ENCODE assay signal across 10 cellular contexts in genomic region chr4:17780461-17781071, GRCh38. TPM values are rescaled to one million over a fixed set of nuclear protein-coding genes. Genes with fewer than 3 reads are reported as not detected.
A peak's percentile ranks its signal among the peaks of the same experiment; 100 is the strongest.
DNase-seq lines count a peak whose midpoint lies in the region; TF ChIP-seq lines count a peak whose summit lies in the region.
"Had no signal": no experiment of that assay in that cellular context is flagged by ENCODE, and none has a peak within 500 bp of the region (broad histone marks: within the 10 kb centered on the region; RNA-seq: fewer than 3 reads in every experiment).

No MANE protein-coding gene starts in this region.

- DNase-seq in DMS 273 (lab: John Stamatoyannopoulos, UW; ENCODE audit: unreplicated experiment) (peak; percentile 76), DMS 273 treated with DMSO at 0.1 percent for 48 hours (lab: John Stamatoyannopoulos, UW) (no peak), smooth muscle cell (lab: John Stamatoyannopoulos, UW; ENCODE audit: unreplicated experiment) (no peak), NK-92 (lab: John Stamatoyannopoulos, UW; ENCODE audit: unreplicated experiment) (no peak), NOMO-1 treated with DMSO at 0.1 percent for 48 hours (lab: John Stamatoyannopoulos, UW; ENCODE audit: unreplicated experiment) (no peak), ovary (no peak)
- DNase-seq: Karpas-422 had no signal

- peaks cover 13% of the 10 kb centered on the region for H3K4me1 ChIP-seq in smooth muscle cell (ENCODE audit: low read depth)
- peaks cover 7% of the 10 kb centered on the region for H3K4me1 ChIP-seq in ovary (ENCODE audit: insufficient read depth)

- peaks cover 69% of the 10 kb centered on the region for H3K27me3 ChIP-seq in smooth muscle cell (ENCODE audit: low read depth)
- H3K27me3 ChIP-seq in ovary = no peaks in the 10 kb centered on the region

- H4K20me1 ChIP-seq in smooth muscle cell (ENCODE audit: low read depth) = no peaks in the 10 kb centered on the region

- peak overlapping the region; percentile 44; the same call in 1 of the 2 replicates for H3K27ac ChIP-seq in VCaP
- H3K27ac ChIP-seq in smooth muscle cell (ENCODE audit: low read depth) = no peak overlapping the region
- no peak overlapping the region for H3K27ac ChIP-seq in ovary
- H3K27ac ChIP-seq: 22Rv1 had no signal

- 52% methylated on average over 11 of the region's 11 CpGs for WGBS in smooth muscle cell (ENCODE audit: low lambda C conversion rate)
- WGBS in ovary, 3 donors = 14 to 23% (median 17%) methylated on average over 11 of the region's 11 CpGs

- no peaks in the 10 kb centered on the region for H3K36me3 ChIP-seq in smooth muscle cell (ENCODE audit: low read depth)
- no peaks in the 10 kb centered on the region for H3K36me3 ChIP-seq in ovary

- H3K4me3 ChIP-seq in iPS-18c (ENCODE audit: insufficient read depth, low read depth, low read length) (peak overlapping the region; percentile 50; the same call in 1 of the 2 replicates), smooth muscle cell (peak overlapping the region; percentile 49), ovary (no peak overlapping the region)

- H3K9me3 ChIP-seq in iPS-18c (ENCODE audit: control insufficient read depth, insufficient read depth, low read length) = peaks cover 2% of the 10 kb centered on the region
- no peaks in the 10 kb centered on the region for H3K9me3 ChIP-seq in smooth muscle cell (replicated peaks; ENCODE audit: low read depth)
- no peaks in the 10 kb centered on the region for H3K9me3 ChIP-seq in ovary

- no peak overlapping the region for H3K9ac ChIP-seq in smooth muscle cell (ENCODE audit: low read depth)

- no peak for TF ChIP-seq EP300 in ovary (IDR thresholded peaks at IDR 0.05)

- intact Hi-C loops in ovary (cut with DNase I) = no loop called here

- TF ChIP-seq POLR2A in ovary (IDR thresholded peaks at IDR 0.05) = no peak

- H3K4me2 ChIP-seq in smooth muscle cell = peak overlapping the region; percentile 91

- H3F3A ChIP-seq in smooth muscle cell (ENCODE audit: low read depth) = no peaks in the 10 kb centered on the region

- no peaks in the 10 kb centered on the region for H3K79me2 ChIP-seq in smooth muscle cell (ENCODE audit: low read depth)

- TF ChIP-seq CTCF in VCaP (conservative IDR thresholded peaks at IDR 0.05) (no peak), smooth muscle cell (IDR thresholded peaks at IDR 0.05; ENCODE audit: borderline replicate concordance, insufficient read depth, poor library complexity, severe bottlenecking) (no peak), ovary (IDR thresholded peaks at IDR 0.05) (no peak)

- H2AFZ ChIP-seq in smooth muscle cell (ENCODE audit: low read depth) = no peak overlapping the region

RNA-seq across cellular contexts. Expression of gene FAM184B, which starts 0.9 kb away (rescaled TPM):
- total RNA-seq in smooth muscle cell (not detected in 2 replicates), ovary (under 1 TPM in 2 of 7 donors, not detected in 5; 0.03 to 0.05 TPM)
- polyA plus RNA-seq in smooth muscle cell (0.06 TPM in 1 of 2 replicates, not detected in the other), ovary (under 1 TPM; 0.03 to 0.17 TPM)

RNA-seq across cellular contexts. Expression of gene DCAF16, which starts 30.0 kb away (rescaled TPM):
- total RNA-seq in smooth muscle cell (19.3 and 19.4 TPM in 2 replicates), ovary (10 to 100 TPM; 31.4 to 65.0 (median 56.9) TPM)
- polyA plus RNA-seq in smooth muscle cell (6.5 and 9.3 TPM in 2 replicates), ovary (10 to 100 TPM; 25.8 to 32.5 TPM)

RNA-seq across cellular contexts. Expression of gene NCAPG, which starts 30.2 kb away (rescaled TPM):
- total RNA-seq in smooth muscle cell (19.6 and 20.1 TPM in 2 replicates), ovary (1 to 10 TPM in 1 of 7 donors, under 1 TPM in 4, not detected in 2; 0.25 to 1.9 (median 0.48) TPM)
- polyA plus RNA-seq in smooth muscle cell (2.7 and 6.9 TPM in 2 replicates), ovary (1 to 10 TPM in 1 of 2 donors, under 1 TPM in 1; 0.48 to 1.3 TPM)
